9 cellular contexts compared by ENCODE assay signal in genomic region chr4:150302553-150302952, GRCh38.
DNase-seq lines count a peak whose midpoint lies in the region; FAIRE-seq and TF ChIP-seq lines count a peak whose summit lies in the region.
"Had no signal": no experiment of that assay in that cellular context is flagged by ENCODE, and none has a peak within 500 bp of the region (broad histone marks: within the 10 kb centered on the region; RNA-seq: fewer than 3 reads in every experiment).

No MANE protein-coding gene starts in this region.

- no peaks in the 10 kb centered on the region for H4K20me1 ChIP-seq in SK-N-SH (ENCODE audit: insufficient read depth)
- H4K20me1 ChIP-seq in endothelial cell of umbilical vein (replicated peaks; ENCODE audit: control insufficient read depth, extremely low read depth, insufficient read depth, low read length) = no peaks in the 10 kb centered on the region

- no peak for TF ChIP-seq RAD21 in SK-N-SH (IDR thresholded peaks at IDR 0.05; ENCODE audit: low read length)

- H3K9ac ChIP-seq in SK-N-SH = no peak overlapping the region
- H3K9ac ChIP-seq in endothelial cell of umbilical vein (replicated peaks; ENCODE audit: extremely low read depth, insufficient read depth, low read length) = no peak overlapping the region

- no peak for TF ChIP-seq CTCF in SK-N-SH (IDR thresholded peaks at IDR 0.05)
- no peak for TF ChIP-seq CTCF in endothelial cell of umbilical vein (IDR thresholded peaks at IDR 0.05; ENCODE audit: extremely low read depth in 1 of 2, insufficient read depth in 1 of 2, low read depth in 1 of 2, low read length in 2 of 2)

- H3K36me3 ChIP-seq in SK-N-SH (replicated peaks in 1 of 2; ENCODE audit: control insufficient read depth in 1 of 2, insufficient read depth in 2 of 2, low read length in 1 of 2) (no peaks in the 10 kb centered on the region), endothelial cell of umbilical vein (ENCODE audit: control insufficient read depth in 2 of 2, extremely low read depth in 1 of 2, insufficient read depth in 2 of 2, low read length in 2 of 2) (no peaks in the 10 kb centered on the region)

- TF ChIP-seq POLR2A in endothelial cell of umbilical vein (IDR thresholded peaks at IDR 0.05; ENCODE audit: low read depth, low read length) = no peak

- H3K9me3 ChIP-seq in SK-N-SH (no peaks in the 10 kb centered on the region), endothelial cell of umbilical vein (replicated peaks; ENCODE audit: control insufficient read depth, insufficient read depth, low read length) (no peaks in the 10 kb centered on the region)

- H3K4me3 ChIP-seq in SK-N-SH (ENCODE audit: low read depth in 2 of 2, low read length in 1 of 2) (no peak overlapping the region), endothelial cell of umbilical vein (replicated peaks in 1 of 3; ENCODE audit: insufficient read depth in 1 of 3, low read depth in 1 of 3, low read length in 3 of 3) (no peak overlapping the region)

- no peak overlapping the region for H3K4me2 ChIP-seq in SK-N-SH
- H3K4me2 ChIP-seq in endothelial cell of umbilical vein (ENCODE audit: insufficient read depth, low read length) = peak overlapping the region; percentile 55

- H3K79me2 ChIP-seq in SK-N-SH (ENCODE audit: insufficient read depth) (no peaks in the 10 kb centered on the region), endothelial cell of umbilical vein (ENCODE audit: control insufficient read depth, insufficient read depth, low read length) (no peaks in the 10 kb centered on the region)

- H3K27me3 ChIP-seq in SK-N-SH (ENCODE audit: insufficient read depth) (no peaks in the 10 kb centered on the region), endothelial cell of umbilical vein (ENCODE audit: control insufficient read depth in 2 of 2, insufficient read depth in 2 of 2, low read length in 2 of 2) (no peaks in the 10 kb centered on the region)

- H3K9me1 ChIP-seq in endothelial cell of umbilical vein (replicated peaks; ENCODE audit: control insufficient read depth, extremely low read depth, insufficient read depth, low read length) = no peaks in the 10 kb centered on the region

- H3K9me2 ChIP-seq in SK-N-SH = no peaks in the 10 kb centered on the region

- H3K27ac ChIP-seq in SK-N-SH (ENCODE audit: low read depth in 2 of 2, low read length in 1 of 2) (peak overlapping the region in 1 of 2 experiments; percentile 71; a peak in 2 of 4 replicates), endothelial cell of umbilical vein (ENCODE audit: insufficient read depth, low read depth, low read length) (peak overlapping the region; percentile 39)

- peaks cover 4 to 26% of the 10 kb centered on the region in 2 experiments; a peak in 2 of 4 replicates for H3K4me1 ChIP-seq in SK-N-SH (ENCODE audit: control insufficient read depth in 1 of 2, insufficient read depth in 2 of 2, low read depth in 1 of 2, low read length in 1 of 2)
- peaks cover 33% of the 10 kb centered on the region for H3K4me1 ChIP-seq in endothelial cell of umbilical vein (ENCODE audit: control insufficient read depth, extremely low read depth, insufficient read depth, low read length)

- POLR2A ChIA-PET in SK-N-SH (lab: Yijun Ruan, JAX) (no interaction called here), endothelial cell of umbilical vein (lab: Charles Lee) (no interaction called here)

- FAIRE-seq in endothelial cell of umbilical vein (lab: Jason Lieb, UNC) = no peak

- peaks cover 14% of the 10 kb centered on the region for H3F3A ChIP-seq in SK-N-SH (replicated peaks; ENCODE audit: insufficient read depth)

- DNase-seq in H4 (ENCODE audit: low spot score) = peak; percentile 96
- no peak for DNase-seq in SK-N-SH
- peak; percentile 91 for DNase-seq in endothelial cell of umbilical vein (ENCODE audit: low read depth, low spot score)
- DNase-seq in stimulated activated CD4-positive, alpha-beta T cell treated with anti-CD3 and anti-CD28 coated beads, Interleukin-1b, Interleukin-23, amount 100 ng/mL, for 48 hours = peak; percentile 39
- DNase-seq in SHP77 treated with DMSO at 0.1 percent for 48 hours (lab: John Stamatoyannopoulos, UW) = no peak
- DNase-seq in amygdala (lab: John Stamatoyannopoulos, UW) = no peak
- DNase-seq in cerebellar nuclear complex (lab: John Stamatoyannopoulos, UW) = no peak
- DNase-seq in hippocampal formation (lab: John Stamatoyannopoulos, UW) = no peak
- DNase-seq: activated naive CD8-positive, alpha-beta T cell treated with anti-CD3 and anti-CD28 coated beads, Interleukin-2, amount 10 ng/mL, durations not matched to agents 7 days and 5 days had no signal

- intact Hi-C loops in endothelial cell of umbilical vein (cut with micrococcal nuclease) = loop anchor here (2.0 kb wide), 1 partner anchor 46 kb away; no protein-coding TSS in a partner anchor

- WGBS in SK-N-SH (ENCODE audit: low lambda C conversion rate) = 32% methylated on average over 4 of the region's 4 CpGs

- H2AFZ ChIP-seq in SK-N-SH (ENCODE audit: low read depth) (no peak overlapping the region), endothelial cell of umbilical vein (ENCODE audit: low read depth, low read length) (no peak overlapping the region)

- TF ChIP-seq EP300 in SK-N-SH (IDR thresholded peaks at IDR 0.05; ENCODE audit: borderline replicate concordance in 1 of 2, low read depth in 1 of 2, low read length in 1 of 2) = peak in 1 of 2 experiments; percentile 59; a peak in 1 of 4 replicates

- CTCF ChIA-PET in SK-N-SH (lab: Yijun Ruan, JAX) = interaction anchor here (3.4 kb wide), 1 partner anchor 565 kb away, joined by 29 read pairs; no protein-coding TSS in a partner anchor
- CTCF ChIA-PET in endothelial cell of umbilical vein (lab: Charles Lee) = no interaction called here

- dilution Hi-C loops in endothelial cell of umbilical vein (cut with MboI; ENCODE audit: extremely low pct_ligation_motif_present, low sequenced_read_pairs) = no loop called here

- BruUV-seq in endothelial cell of umbilical vein (replicated peaks; lab: Mats Ljungman, UMichigan) = no TSS peak

TF ChIP-seq in SK-N-SH, 30 proteins besides CTCF, POLR2A, EP300 and RAD21 (continues in another document):
- no peak for TF ChIP-seq RCOR1 (IDR thresholded peaks at IDR 0.05; ENCODE audit: low read length)
- TF ChIP-seq, protein P1, sequence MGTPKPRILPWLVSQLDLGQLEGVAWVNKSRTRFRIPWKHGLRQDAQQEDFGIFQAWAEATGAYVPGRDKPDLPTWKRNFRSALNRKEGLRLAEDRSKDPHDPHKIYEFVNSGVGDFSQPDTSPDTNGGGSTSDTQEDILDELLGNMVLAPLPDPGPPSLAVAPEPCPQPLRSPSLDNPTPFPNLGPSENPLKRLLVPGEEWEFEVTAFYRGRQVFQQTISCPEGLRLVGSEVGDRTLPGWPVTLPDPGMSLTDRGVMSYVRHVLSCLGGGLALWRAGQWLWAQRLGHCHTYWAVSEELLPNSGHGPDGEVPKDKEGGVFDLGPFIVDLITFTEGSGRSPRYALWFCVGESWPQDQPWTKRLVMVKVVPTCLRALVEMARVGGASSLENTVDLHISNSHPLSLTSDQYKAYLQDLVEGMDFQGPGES (IDR thresholded peaks at IDR 0.05; ENCODE audit: low read depth, low read length) = no peak
- peak; percentile 77 for TF ChIP-seq TCF12 (IDR thresholded peaks at IDR 0.05)
- TF ChIP-seq ZBTB33 (IDR thresholded peaks at IDR 0.05; ENCODE audit: borderline replicate concordance, low read depth) = no peak
- no peak for TF ChIP-seq GATA2 (CRISPR knock-in tag; IDR thresholded peaks at IDR 0.05)

TF ChIP-seq in endothelial cell of umbilical vein, 7 proteins besides CTCF, POLR2A, EP300 and RAD21:
- TF ChIP-seq POLR2AphosphoS5 (IDR thresholded peaks at IDR 0.05; ENCODE audit: insufficient read depth, low read depth, low read length) (peak; percentile 53), JUN (IDR thresholded peaks at IDR 0.05; ENCODE audit: borderline replicate concordance, insufficient read depth, insufficient read length, low read depth) (peak; percentile 92), EZH2 (IDR thresholded peaks at IDR 0.05; ENCODE audit: borderline replicate concordance, low read depth, low read length, severe bottlenecking) (no peak), MAX (IDR thresholded peaks at IDR 0.05; ENCODE audit: insufficient read depth, insufficient read length) (peak; percentile 51), GATA2 (IDR thresholded peaks at IDR 0.05; ENCODE audit: insufficient read depth, insufficient read length, low read depth, low read length) (peak; percentile 68), MYC (IDR thresholded peaks at IDR 0.05; ENCODE audit: low read depth, low read length) (no peak), FOS (IDR thresholded peaks at IDR 0.05; ENCODE audit: borderline replicate concordance, insufficient read depth, low read length) (peak; percentile 98)

Comparison
In these comparisons a context has a peak if more than half of its experiments do, and no peak if none do; other contexts are left out.
1. DNase-seq: peak in H4 (single experiment), endothelial cell of umbilical vein (single experiment) and stimulated activated CD4-positive, alpha-beta T cell treated with anti-CD3 and anti-CD28 coated beads, Interleukin-1b, Interleukin-23, amount 100 ng/mL, for 48 hours (single experiment); none in SK-N-SH (single experiment), SHP77 treated with DMSO at 0.1 percent for 48 hours (single experiment), amygdala (0 of 56), cerebellar nuclear complex (0 of 2) and hippocampal formation (0 of 2).